Comparison of ENCODE assay signal across 21 cellular contexts in the genomic region with DNA sequence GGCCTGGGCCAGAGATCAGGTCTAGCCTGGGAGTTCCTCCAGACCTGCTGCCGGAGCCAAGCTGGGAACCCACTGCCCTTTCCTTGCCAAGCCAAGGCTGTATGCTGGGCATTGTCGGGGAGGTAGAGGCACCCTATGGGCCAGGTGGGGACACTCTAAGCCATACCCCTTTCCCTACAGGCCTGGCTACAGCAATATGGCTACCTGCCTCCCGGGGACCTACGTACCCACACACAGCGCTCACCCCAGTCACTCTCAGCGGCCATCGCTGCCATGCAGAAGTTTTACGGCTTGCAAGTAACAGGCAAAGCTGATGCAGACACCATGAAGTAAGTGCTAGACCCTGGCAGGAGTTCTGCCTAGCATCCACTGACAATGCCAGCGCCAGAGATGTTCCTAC. TPM values are rescaled to one million over a fixed set of nuclear protein-coding genes. Genes with fewer than 3 reads are reported as not detected.
A peak's percentile ranks its signal among the peaks of the same experiment; 100 is the strongest.
DNase-seq lines count a peak whose midpoint lies in the region; FAIRE-seq and TF ChIP-seq lines count a peak whose summit lies in the region.
"Had no signal": no experiment of that assay in that cellular context is flagged by ENCODE, and none has a peak within 500 bp of the region (broad histone marks: within the 10 kb centered on the region; RNA-seq: fewer than 3 reads in every experiment).

No MANE protein-coding gene starts in this region.

- H3K4me1 ChIP-seq in adipocyte (ENCODE audit: control insufficient read depth, insufficient read depth, low read length) (peaks cover 57% of the 10 kb centered on the region), keratinocyte (ENCODE audit: control insufficient read depth, extremely low read depth, insufficient read depth, low read length) (peaks cover 29% of the 10 kb centered on the region), tibial artery (peaks cover 0 to 65% (median 38%) of the 10 kb centered on the region in 4 donors)

- no peak overlapping the region for H2AFZ ChIP-seq in keratinocyte (ENCODE audit: control insufficient read depth, low read length)
- H2AFZ ChIP-seq: neural progenitor cell had no signal

- H3K27me3 ChIP-seq in adipocyte (replicated peaks; ENCODE audit: control insufficient read depth, insufficient read depth, low read length) (no peaks in the 10 kb centered on the region), keratinocyte (ENCODE audit: control insufficient read depth, extremely low read depth, insufficient read depth, low read length) (no peaks in the 10 kb centered on the region), tibial artery (no peaks in the 10 kb centered on the region)
- H3K27me3 ChIP-seq: cardiac muscle cell had no signal

- no peak for FAIRE-seq in keratinocyte (lab: Jason Lieb, UNC)

- H3K4me2 ChIP-seq in keratinocyte (ENCODE audit: control insufficient read depth, extremely low read depth, insufficient read depth, low read depth, low read length) = no peak overlapping the region
- H3K4me2 ChIP-seq: neural progenitor cell had no signal

- H3K36me3 ChIP-seq in adipocyte (ENCODE audit: control insufficient read depth, insufficient read depth, low read length, severe bottlenecking) (peaks cover 56% of the 10 kb centered on the region), keratinocyte (ENCODE audit: control insufficient read depth in 2 of 2, extremely low read depth in 1 of 2, insufficient read depth in 2 of 2, low read length in 2 of 2) (peaks cover 41 to 68% of the 10 kb centered on the region in 2 experiments), tibial artery (peaks cover 53 to 55% (median 55%) of the 10 kb centered on the region in 3 donors)
- H3K36me3 ChIP-seq: cardiac muscle cell, neural progenitor cell had no signal

- peak overlapping the region; percentile 76 for H3K9ac ChIP-seq in adipocyte (ENCODE audit: low read length)
- peak overlapping the region; percentile 24 for H3K9ac ChIP-seq in keratinocyte (ENCODE audit: control insufficient read depth, extremely low read depth, insufficient read depth, low read length)
- H3K9ac ChIP-seq: neural progenitor cell had no signal

- TF ChIP-seq CTCF in keratinocyte (optimal IDR thresholded peaks at IDR 0.05 in 1 of 3, IDR thresholded peaks at IDR 0.05 in 1 of 3, conservative IDR thresholded peaks at IDR 0.05 in 1 of 3; ENCODE audit: extremely low read depth in 1 of 3, insufficient read depth in 2 of 3, low read length in 3 of 3) = no peak
- no peak for TF ChIP-seq CTCF in tibial artery (IDR thresholded peaks at IDR 0.05)

- intact Hi-C loops in tibial artery (cut with DNase I; ENCODE audit: low total_unique reads) = loop anchor here (5.0 kb wide), 1 partner anchor 141 kb away; the partner anchor contains the start of gene AJUBA

- peaks cover 83% of the 10 kb centered on the region for H3K79me2 ChIP-seq in keratinocyte (ENCODE audit: control insufficient read depth, insufficient read depth, low read length)

- H3K9me3 ChIP-seq in adipocyte (ENCODE audit: control insufficient read depth, low read length) (no peaks in the 10 kb centered on the region), keratinocyte (ENCODE audit: control insufficient read depth, low read depth, low read length) (no peaks in the 10 kb centered on the region), tibial artery (no peaks in the 10 kb centered on the region)
- H3K9me3 ChIP-seq: left ventricle myocardium inferior, mucosa of descending colon had no signal

- H3K9me1 ChIP-seq in keratinocyte (ENCODE audit: control insufficient read depth, extremely low read depth, insufficient read depth, low read length) = peaks cover 3% of the 10 kb centered on the region

- H3K27ac ChIP-seq in keratinocyte (ENCODE audit: control insufficient read depth, insufficient read depth, low read length) (no peak overlapping the region), tibial artery (peak overlapping the region; percentile 17 to 97)
- H3K27ac ChIP-seq: cardiac muscle cell, left ventricle myocardium inferior, neural progenitor cell had no signal

- no peak for DNase-seq in adipocyte (ENCODE audit: low read depth)
- no peak for DNase-seq in keratinocyte (ENCODE audit: low read depth, low spot score)
- peak in 1 of 2 donors; percentile 60 for DNase-seq in tibial artery
- DNase-seq in kidney glomerular epithelial cell (lab: John Stamatoyannopoulos, UW) = no peak
- no peak for DNase-seq in NOMO-1 (lab: John Stamatoyannopoulos, UW; ENCODE audit: unreplicated experiment in 2 of 2)
- no peak for DNase-seq in inferior parietal cortex (ENCODE audit: extremely low spot score)
- DNase-seq: activated CD8-positive, alpha-beta memory T cell treated with anti-CD3 and anti-CD28 coated beads, Interleukin-2, amount 50 U/mL, for 48 hours; activated effector memory CD4-positive, alpha-beta T cell treated with Interleukin-2 at 50 U/mL for 16 hours; CD4-positive, alpha-beta memory T cell; dermis blood vessel endothelial cell; left ventricle myocardium inferior; mucosa of descending colon; NCI-H1417; NCI-H69; OCI-M1; SIG-M5; stimulated activated CD4-positive, alpha-beta T cell treated with anti-CD3 and anti-CD28 coated beads, Interleukin-12 subunit alpha, Interleukin-12 subunit beta, amount 100 ng/mL, for 4 hours; stimulated activated CD8-positive, alpha-beta memory T cell treated with anti-CD3 and anti-CD28 coated beads, Interleukin-4, amount 100 ng/mL, for 48 hours; T-helper 1 cell had no signal

- H3K4me3 ChIP-seq in adipocyte (ENCODE audit: low read length) (no peak overlapping the region), keratinocyte (ENCODE audit: control insufficient read depth in 2 of 3, extremely low read depth in 1 of 3, insufficient read depth in 2 of 3, low read depth in 1 of 3, low read length in 3 of 3) (no peak overlapping the region), tibial artery (no peak overlapping the region)
- H3K4me3 ChIP-seq: cardiac muscle cell, left ventricle myocardium inferior, mucosa of descending colon, neural progenitor cell had no signal

- H4K20me1 ChIP-seq in keratinocyte (ENCODE audit: control insufficient read depth, extremely low read depth, insufficient read depth, low read length) = no peaks in the 10 kb centered on the region

- dilution Hi-C loops in keratinocyte (cut with MboI; ENCODE audit: extremely low pct_ligation_motif_present, low sequenced_read_pairs) = no loop called here

RNA-seq across cellular contexts. Expression of gene MMP14, which starts 4.9 kb away (rescaled TPM):
- polyA plus RNA-seq in keratinocyte = 185 to 355 TPM (median 246 TPM) in 3 replicates
- polyA plus RNA-seq in keratinocyte (2011; ENCODE audit: low read depth) = 38.1 TPM
- polyA plus RNA-seq in keratinocyte (2011; cell fraction: cytosol; rRNA removed) = 52.3 and 79.2 TPM in 2 replicates
- polyA plus RNA-seq in keratinocyte (2011; cell fraction: nucleus; rRNA removed) = 794 and 868 TPM in 2 replicates
- polyA plus RNA-seq in keratinocyte (2012; ENCODE audit: low replicate concordance) = 99.7 and 290 TPM in 2 replicates
- 235 to 587 TPM (median 267 TPM) in 3 replicates for polyA minus RNA-seq in keratinocyte
- polyA minus RNA-seq in keratinocyte (2011; cell fraction: cytosol; rRNA and poly(A)+ RNA removed) = 209 TPM
- 532 and 668 TPM in 2 replicates for polyA minus RNA-seq in keratinocyte (2011; cell fraction: nucleus; rRNA and poly(A)+ RNA removed)
- polyA plus RNA-seq: CD4-positive, alpha-beta memory T cell had no signal

RNA-seq across cellular contexts. Expression of gene MRPL52, which starts 11.6 kb away (rescaled TPM):
- 56.0 to 104 TPM (median 82.0 TPM) in 3 replicates for polyA plus RNA-seq in keratinocyte
- 181 TPM for polyA plus RNA-seq in keratinocyte (2011; ENCODE audit: low read depth)
- 28.8 and 37.2 TPM in 2 replicates for polyA plus RNA-seq in keratinocyte (2011; cell fraction: cytosol; rRNA removed)
- polyA plus RNA-seq in keratinocyte (2011; cell fraction: nucleus; rRNA removed) = 24.4 and 31.9 TPM in 2 replicates
- 93.4 and 197 TPM in 2 replicates for polyA plus RNA-seq in keratinocyte (2012; ENCODE audit: low replicate concordance)
- 8.2 to 15.9 TPM (median 12.9 TPM) in 3 replicates for polyA minus RNA-seq in keratinocyte
- polyA minus RNA-seq in keratinocyte (2011; cell fraction: cytosol; rRNA and poly(A)+ RNA removed) = 78.5 TPM
- 5.8 and 9.2 TPM in 2 replicates for polyA minus RNA-seq in keratinocyte (2011; cell fraction: nucleus; rRNA and poly(A)+ RNA removed)

RNA-seq across cellular contexts. Expression of gene SLC7A7, which starts 26.1 kb away (rescaled TPM):
- 0.20 to 0.65 TPM (median 0.33 TPM) in 3 replicates for polyA plus RNA-seq in keratinocyte
- polyA plus RNA-seq in keratinocyte (2011; ENCODE audit: low read depth) = not detected
- 0.13 and 0.22 TPM in 2 replicates for polyA plus RNA-seq in keratinocyte (2011; cell fraction: cytosol; rRNA removed)
- polyA plus RNA-seq in keratinocyte (2011; cell fraction: nucleus; rRNA removed) = 0.73 and 0.95 TPM in 2 replicates
- polyA plus RNA-seq in keratinocyte (2012; ENCODE audit: low replicate concordance) = 0.30 and 0.34 TPM in 2 replicates
- 0.29 to 0.36 TPM in 2 of 3 replicates, not detected in the other for polyA minus RNA-seq in keratinocyte
- polyA minus RNA-seq in keratinocyte (2011; cell fraction: cytosol; rRNA and poly(A)+ RNA removed) = not detected
- 0.32 TPM in 1 of 2 replicates, not detected in the other for polyA minus RNA-seq in keratinocyte (2011; cell fraction: nucleus; rRNA and poly(A)+ RNA removed)

RNA-seq across cellular contexts. Expression of gene LRP10, which starts 30.2 kb away (rescaled TPM):
- 36.7 to 79.4 TPM (median 62.5 TPM) in 3 replicates for polyA plus RNA-seq in keratinocyte
- polyA plus RNA-seq in keratinocyte (2011; ENCODE audit: low read depth) = 43.9 TPM
- 44.1 and 73.2 TPM in 2 replicates for polyA plus RNA-seq in keratinocyte (2011; cell fraction: cytosol; rRNA removed)
- polyA plus RNA-seq in keratinocyte (2011; cell fraction: nucleus; rRNA removed) = 131 and 159 TPM in 2 replicates
- 95.0 and 106 TPM in 2 replicates for polyA plus RNA-seq in keratinocyte (2012; ENCODE audit: low replicate concordance)
- 110 to 463 TPM (median 142 TPM) in 3 replicates for polyA minus RNA-seq in keratinocyte
- 143 TPM for polyA minus RNA-seq in keratinocyte (2011; cell fraction: cytosol; rRNA and poly(A)+ RNA removed)
- polyA minus RNA-seq in keratinocyte (2011; cell fraction: nucleus; rRNA and poly(A)+ RNA removed) = 194 and 209 TPM in 2 replicates

RNA-seq across cellular contexts. Expression of gene REM2, which starts 41.7 kb away (rescaled TPM):
- 0.04 to 0.06 TPM (median 0.05 TPM) in 3 replicates for polyA plus RNA-seq in keratinocyte
- polyA plus RNA-seq in keratinocyte (2011; ENCODE audit: low read depth) = not detected
- polyA plus RNA-seq in keratinocyte (2011; cell fraction: cytosol; rRNA removed) = 0.06 TPM in 1 of 2 replicates, not detected in the other
- polyA plus RNA-seq in keratinocyte (2011; cell fraction: nucleus; rRNA removed) = 0.20 and 0.25 TPM in 2 replicates
- 0.87 TPM in 1 of 2 replicates, not detected in the other for polyA plus RNA-seq in keratinocyte (2012; ENCODE audit: low replicate concordance)
- not detected in 3 replicates for polyA minus RNA-seq in keratinocyte
- polyA minus RNA-seq in keratinocyte (2011; cell fraction: cytosol; rRNA and poly(A)+ RNA removed) = not detected
- 0.32 TPM in 1 of 2 replicates, not detected in the other for polyA minus RNA-seq in keratinocyte (2011; cell fraction: nucleus; rRNA and poly(A)+ RNA removed)
